28 cellular contexts compared by ENCODE assay signal in the genomic region with DNA sequence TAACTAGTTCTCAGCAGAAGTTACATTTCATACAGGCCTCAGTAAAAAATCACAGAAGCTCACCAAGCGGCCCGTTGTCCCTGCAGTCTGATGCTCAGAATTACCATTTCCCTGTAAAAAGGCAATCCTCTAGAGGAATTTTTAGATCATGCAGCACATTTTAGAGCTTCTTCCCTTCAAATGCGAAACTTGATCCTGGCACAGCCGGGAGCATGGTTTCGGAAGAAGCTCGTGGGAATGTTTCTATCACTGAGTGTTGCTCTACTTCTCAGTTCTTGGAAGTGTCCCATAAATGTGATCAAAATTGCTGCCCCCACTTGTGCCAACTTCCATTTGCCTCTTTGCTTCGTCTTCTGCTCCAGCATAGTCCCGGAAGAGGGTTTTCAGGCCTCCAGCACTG. TPM values are rescaled to one million over a fixed set of nuclear protein-coding genes. Genes with fewer than 3 reads are reported as not detected.
DNase-seq lines count a peak whose midpoint lies in the region; ATAC-seq, FAIRE-seq and TF ChIP-seq lines count a peak whose summit lies in the region.
"Had no signal": no experiment of that assay in that cellular context is flagged by ENCODE, and none has a peak within 500 bp of the region (broad histone marks: within the 10 kb centered on the region; RNA-seq: fewer than 3 reads in every experiment).

No MANE protein-coding gene starts in this region.

- TF ChIP-seq POLR2A in HepG2 (IDR thresholded peaks at IDR 0.05; ENCODE audit: insufficient read depth in 1 of 2, low read depth in 2 of 2, low read length in 2 of 2) (no peak), right lobe of liver (IDR thresholded peaks at IDR 0.05) (no peak), vagina (IDR thresholded peaks at IDR 0.05) (no peak)

- H4K20me1 ChIP-seq in HepG2 (ENCODE audit: insufficient read depth, low read length) (no peaks in the 10 kb centered on the region), osteoblast (ENCODE audit: insufficient read depth, low read length) (no peaks in the 10 kb centered on the region)

- DNase-seq in HepG2 (ENCODE audit: low spot score) (no peak), right lobe of liver (no peak), fibroblast of gingiva (ENCODE audit: low read depth) (peak; percentile 48), osteoblast (ENCODE audit: insufficient read length, low spot score, missing footprints) (no peak), vagina (ENCODE audit: extremely low spot score in 2 of 2) (no peak), upper lobe of right lung (no peak), SIG-M5 (lab: John Stamatoyannopoulos, UW) (no peak)
- DNase-seq: AML-193; C1 segment of cervical spinal cord; Calu3; CD8-positive, alpha-beta memory T cell; Kasumi-1; MG63; NCI-H1417 treated with DMSO at 0.1 percent for 48 hours; NCI-H187 treated with DMSO at 0.1 percent for 48 hours; NCI-H345; NCI-H524 treated with DMSO at 0.1 percent for 48 hours; NCI-H82; SHP77; SK-N-SH had no signal

- in situ Hi-C loops in HepG2 (cut with HindIII; ENCODE audit: extremely low pct_ligation_motif_present, low pct_unique_long_range_greater_than_20kb), result no loop called here

- WGBS in HepG2 (ENCODE audit: low lambda C conversion rate), result 42% methylated on average over 8 of the region's 8 CpGs
- WGBS in right lobe of liver (ENCODE audit: insufficient coverage, low coverage, low lambda C conversion rate, missing lambda C conversion rate), result 84% methylated on average over 8 of the region's 8 CpGs

- no TSS peak for BruUV-seq in HepG2 (replicated peaks; lab: Mats Ljungman, UMichigan)

- H3K4me3 ChIP-seq in HepG2 (replicated peaks in 1 of 3; ENCODE audit: insufficient read depth in 1 of 3, low read depth in 2 of 3, low read length in 3 of 3) (no peak overlapping the region), right lobe of liver (no peak overlapping the region), osteoblast (ENCODE audit: insufficient read depth, low read length) (no peak overlapping the region), vagina (no peak overlapping the region), upper lobe of right lung (no peak overlapping the region)
- H3K4me3 ChIP-seq: MG63 had no signal

- H3K36me3 ChIP-seq in HepG2 (replicated peaks in 1 of 2; ENCODE audit: control insufficient read depth in 1 of 2, insufficient read depth in 2 of 2, low read length in 2 of 2), result no peaks in the 10 kb centered on the region
- no peaks in the 10 kb centered on the region for H3K36me3 ChIP-seq in right lobe of liver
- H3K36me3 ChIP-seq in osteoblast (ENCODE audit: insufficient read depth, low read length), result no peaks in the 10 kb centered on the region
- no peaks in the 10 kb centered on the region for H3K36me3 ChIP-seq in vagina
- no peaks in the 10 kb centered on the region for H3K36me3 ChIP-seq in upper lobe of right lung
- H3K36me3 ChIP-seq: MG63 had no signal

- intact Hi-C loops in HepG2 (cut with micrococcal nuclease; ENCODE audit: unreplicated experiment), result no loop called here
- intact Hi-C loops in right lobe of liver (cut with DNase I), result no loop called here
- intact Hi-C loops in vagina (cut with DNase I), result no loop called here
- intact Hi-C loops in upper lobe of right lung (cut with DNase I), result no loop called here

- H3K79me2 ChIP-seq in HepG2 (ENCODE audit: insufficient read depth, low read length) (no peaks in the 10 kb centered on the region), osteoblast (ENCODE audit: insufficient read depth, low read length) (no peaks in the 10 kb centered on the region)

- TF ChIP-seq RAD21 in HepG2 (CRISPR knock-in tag; IDR thresholded peaks at IDR 0.05), result no peak

- H3K27me3 ChIP-seq in HepG2 (ENCODE audit: control insufficient read depth in 1 of 2, insufficient read depth in 2 of 2, low read length in 2 of 2), result peaks cover 0 to 4% of the 10 kb centered on the region in 2 experiments; a peak in 1 of 5 replicates
- H3K27me3 ChIP-seq in right lobe of liver, result no peaks in the 10 kb centered on the region
- no peaks in the 10 kb centered on the region for H3K27me3 ChIP-seq in osteoblast (ENCODE audit: insufficient read depth, low read length)
- no peaks in the 10 kb centered on the region for H3K27me3 ChIP-seq in vagina
- no peaks in the 10 kb centered on the region for H3K27me3 ChIP-seq in upper lobe of right lung
- H3K27me3 ChIP-seq: MG63 had no signal

- POLR2A ChIA-PET in HepG2 (lab: Yijun Ruan, JAX), result interaction anchor here (1.5 kb wide), 1 partner anchor 13 kb away, joined by 3 read pairs; no protein-coding TSS in a partner anchor

- peak overlapping the region; percentile 40; the same call in 1 of the 2 replicates for H3K4me2 ChIP-seq in HepG2 (ENCODE audit: low read depth, low read length)
- H3K4me2 ChIP-seq in osteoblast (ENCODE audit: insufficient read depth, low read length), result no peak overlapping the region
- H3K4me2 ChIP-seq: SK-N-SH had no signal

- H3K4me1 ChIP-seq in HepG2 (ENCODE audit: insufficient read depth, low read length), result peaks cover 65% of the 10 kb centered on the region
- peaks cover 0 to 8% (median 0%) of the 10 kb centered on the region in 4 donors for H3K4me1 ChIP-seq in right lobe of liver
- H3K4me1 ChIP-seq in osteoblast (ENCODE audit: insufficient read depth, low read length), result no peaks in the 10 kb centered on the region
- H3K4me1 ChIP-seq in vagina, result no peaks in the 10 kb centered on the region
- H3K4me1 ChIP-seq in upper lobe of right lung, result no peaks in the 10 kb centered on the region

- H3K9ac ChIP-seq in HepG2 (ENCODE audit: insufficient read depth, low read depth, low read length), result no peak overlapping the region
- H3K9ac ChIP-seq: SK-N-SH had no signal

- FAIRE-seq in HepG2 (lab: Jason Lieb, UNC), result no peak
- FAIRE-seq: G401.6, GM12892 had no signal

- TF ChIP-seq EP300 in HepG2 (IDR thresholded peaks at IDR 0.05; ENCODE audit: low read depth in 2 of 2, low read length in 2 of 2) (no peak), HepG2 (CRISPR knock-in tag; IDR thresholded peaks at IDR 0.05; ENCODE audit: borderline replicate concordance) (no peak)

- H2AFZ ChIP-seq in HepG2 (ENCODE audit: low read length) (no peak overlapping the region), osteoblast (ENCODE audit: low read length) (peak overlapping the region; percentile 39)

- H3K27ac ChIP-seq in HepG2 (ENCODE audit: extremely low read length, insufficient read depth, low read length), result peak overlapping the region; percentile 43
- H3K27ac ChIP-seq in right lobe of liver, result no peak overlapping the region
- no peak overlapping the region for H3K27ac ChIP-seq in osteoblast (ENCODE audit: low read depth, low read length)
- peak overlapping the region; percentile 49 for H3K27ac ChIP-seq in vagina
- no peak overlapping the region for H3K27ac ChIP-seq in upper lobe of right lung

- H3K9me3 ChIP-seq in HepG2 (ENCODE audit: low read length), result no peaks in the 10 kb centered on the region
- H3K9me3 ChIP-seq in right lobe of liver, result no peaks in the 10 kb centered on the region
- H3K9me3 ChIP-seq in osteoblast (ENCODE audit: low read depth, low read length), result no peaks in the 10 kb centered on the region
- H3K9me3 ChIP-seq in vagina, result no peaks in the 10 kb centered on the region
- no peaks in the 10 kb centered on the region for H3K9me3 ChIP-seq in upper lobe of right lung
- H3K9me3 ChIP-seq: MG63, SK-N-SH had no signal

- TF ChIP-seq CTCF in HepG2 (CRISPR knock-in tag; IDR thresholded peaks at IDR 0.05) (no peak), right lobe of liver (IDR thresholded peaks at IDR 0.05) (no peak), osteoblast (IDR thresholded peaks at IDR 0.05; ENCODE audit: extremely low read depth, low read depth, low read length) (no peak), vagina (IDR thresholded peaks at IDR 0.05) (no peak), upper lobe of right lung (IDR thresholded peaks at IDR 0.05) (no peak)

- ATAC-seq in HepG2 (no peak), right lobe of liver (no peak), upper lobe of right lung (no peak), HG03469 (IDR thresholded peaks at IDR 0.05; ENCODE audit: unreplicated experiment) (no peak)

- CTCF ChIA-PET in HepG2 (lab: Yijun Ruan, JAX; ENCODE audit: low intra/inter-chr PET ratio, low total read pairs), result no interaction called here

RNA-seq across cellular contexts. Expression of gene H1-8, which starts 3.8 kb away (rescaled TPM):
- total RNA-seq in HepG2 (2016; rRNA removed; fragmentation: Illumina TruSeq; extraction: Trizol) (not detected in 2 replicates), right lobe of liver (not detected), osteoblast (not detected in 2 replicates), vagina (not detected), upper lobe of right lung (not detected)
- total RNA-seq in HepG2 (2016; cell fraction: cytosol; rRNA removed; fragmentation: Illumina TruSeq; extraction: Trizol; ENCODE audit: low read depth), result not detected in 2 replicates
- total RNA-seq in HepG2 (2016; cell fraction: insoluble cytoplasmic fraction; rRNA removed; fragmentation: Illumina TruSeq; extraction: Trizol), result not detected in 2 replicates
- not detected in 2 replicates for total RNA-seq in HepG2 (2016; cell fraction: membrane; rRNA removed; fragmentation: Illumina TruSeq; extraction: Trizol)
- total RNA-seq in HepG2 (2016; cell fraction: nucleus; rRNA removed; fragmentation: Illumina TruSeq; extraction: Trizol), result not detected in 2 replicates
- polyA plus RNA-seq in HepG2 (2011; rRNA removed), result 0.08 TPM in 1 of 2 replicates, not detected in the other
- 0.09 and 0.12 TPM in 2 replicates for polyA plus RNA-seq in HepG2 (2011; cell fraction: cytosol; rRNA removed)
- not detected in 2 replicates for polyA plus RNA-seq in HepG2 (2011; cell fraction: nucleus; rRNA removed)
- not detected in 2 replicates for polyA plus RNA-seq in HepG2 (2012)
- not detected in 2 replicates for polyA plus RNA-seq in HepG2 (2016; cell fraction: cytosol; fragmentation: Illumina TruSeq; extraction: Trizol; ENCODE audit: low read depth)
- not detected in 2 replicates for polyA plus RNA-seq in HepG2 (2016; cell fraction: insoluble cytoplasmic fraction; fragmentation: Illumina TruSeq; extraction: Trizol; ENCODE audit: low read depth)
- not detected in 2 replicates for polyA plus RNA-seq in HepG2 (2016; cell fraction: membrane; fragmentation: Illumina TruSeq; extraction: Trizol; ENCODE audit: low read depth)
- not detected in 2 replicates for polyA plus RNA-seq in HepG2 (2016; cell fraction: nucleus; fragmentation: Illumina TruSeq; extraction: Trizol; ENCODE audit: insufficient read depth, low read depth)
- not detected in 2 replicates for polyA minus RNA-seq in HepG2 (2011; rRNA and poly(A)+ RNA removed; ENCODE audit: low replicate concordance)
- not detected in 2 replicates for polyA minus RNA-seq in HepG2 (2011; cell fraction: cytosol; rRNA and poly(A)+ RNA removed)
- polyA minus RNA-seq in HepG2 (2011; cell fraction: nucleus; rRNA and poly(A)+ RNA removed), result not detected in 2 replicates
- total RNA-seq: A172; Calu3; CD8-positive, alpha-beta memory T cell; Daoy; H4; RPMI7951 had no signal
- polyA plus RNA-seq: AG04450; CD8-positive, alpha-beta memory T cell; SK-N-SH had no signal

RNA-seq across cellular contexts. Expression of gene RHO, which starts 10.8 kb away (rescaled TPM):
- not detected in 2 replicates for total RNA-seq in HepG2 (2016; rRNA removed; fragmentation: Illumina TruSeq; extraction: Trizol)
- total RNA-seq in HepG2 (2016; cell fraction: cytosol; rRNA removed; fragmentation: Illumina TruSeq; extraction: Trizol; ENCODE audit: low read depth), result not detected in 2 replicates
- not detected in 2 replicates for total RNA-seq in HepG2 (2016; cell fraction: insoluble cytoplasmic fraction; rRNA removed; fragmentation: Illumina TruSeq; extraction: Trizol)
- not detected in 2 replicates for total RNA-seq in HepG2 (2016; cell fraction: membrane; rRNA removed; fragmentation: Illumina TruSeq; extraction: Trizol)
- not detected in 2 replicates for total RNA-seq in HepG2 (2016; cell fraction: nucleus; rRNA removed; fragmentation: Illumina TruSeq; extraction: Trizol)
- not detected in 2 replicates for polyA plus RNA-seq in HepG2 (2011; rRNA removed)
- polyA plus RNA-seq in HepG2 (2011; cell fraction: cytosol; rRNA removed), result not detected in 2 replicates
- 0.05 TPM in 1 of 2 replicates, not detected in the other for polyA plus RNA-seq in HepG2 (2011; cell fraction: nucleus; rRNA removed)
- polyA plus RNA-seq in HepG2 (2012), result not detected in 2 replicates
- not detected in 2 replicates for polyA plus RNA-seq in HepG2 (2016; cell fraction: cytosol; fragmentation: Illumina TruSeq; extraction: Trizol; ENCODE audit: low read depth)
- polyA plus RNA-seq in HepG2 (2016; cell fraction: insoluble cytoplasmic fraction; fragmentation: Illumina TruSeq; extraction: Trizol; ENCODE audit: low read depth), result not detected in 2 replicates
- not detected in 2 replicates for polyA plus RNA-seq in HepG2 (2016; cell fraction: membrane; fragmentation: Illumina TruSeq; extraction: Trizol; ENCODE audit: low read depth)
- polyA plus RNA-seq in HepG2 (2016; cell fraction: nucleus; fragmentation: Illumina TruSeq; extraction: Trizol; ENCODE audit: insufficient read depth, low read depth), result not detected in 2 replicates
- polyA minus RNA-seq in HepG2 (2011; rRNA and poly(A)+ RNA removed; ENCODE audit: low replicate concordance), result not detected in 2 replicates
- polyA minus RNA-seq in HepG2 (2011; cell fraction: cytosol; rRNA and poly(A)+ RNA removed), result not detected in 2 replicates
- not detected in 2 replicates for polyA minus RNA-seq in HepG2 (2011; cell fraction: nucleus; rRNA and poly(A)+ RNA removed)
- not detected for total RNA-seq in right lobe of liver
- total RNA-seq in osteoblast, result not detected in 2 replicates
- total RNA-seq in vagina, result not detected
- not detected for total RNA-seq in upper lobe of right lung
- total RNA-seq: A172; Calu3; CD8-positive, alpha-beta memory T cell; Daoy; H4; RPMI7951 had no signal
- polyA plus RNA-seq: AG04450; CD8-positive, alpha-beta memory T cell; SK-N-SH had no signal

Comparison
In these comparisons a context has a peak if more than half of its experiments do, and no peak if none do; other contexts are left out.
1. H3K27ac ChIP-seq: peak in HepG2 (single experiment) and vagina (single experiment); none in right lobe of liver (0 of 3), osteoblast (single experiment) and upper lobe of right lung (single experiment).